ENCODE assay signal across 19 cellular contexts in genomic region chr3:9553021-9553948, GRCh38. TPM values are rescaled to one million over a fixed set of nuclear protein-coding genes. Genes with fewer than 3 reads are reported as not detected.
DNase-seq lines count a peak whose midpoint lies in the region; ATAC-seq and TF ChIP-seq lines count a peak whose summit lies in the region.
"Had no signal": no experiment of that assay in that cellular context is flagged by ENCODE, and none has a peak within 500 bp of the region (broad histone marks: within the 10 kb centered on the region; RNA-seq: fewer than 3 reads in every experiment).

Gene LHFPL4, minus strand, starts transcription at chr3:9553822. Its CDS starts 1,143 bp downstream, at chr3:9552679.

- no peak within 1 kb of the TSS for H3K4me3 Mint-ChIP-seq in HFFc6
- H3K4me3 Mint-ChIP-seq: activated T-cell treated with anti-CD3 and anti-CD28 coated beads, Interleukin-2, amount 50 U/mL, for 4 hours; dendritic cell treated with granulocyte-macrophage colony-stimulating factor and Interleukin-4, amounts not matched to agents 40 ng/mL and 50 ng/mL, for 4 days had no signal

- no peaks in the 10 kb centered on the region for H3K9me3 ChIP-seq in suprapubic skin

- DNase-seq in NCI-H82 (lab: John Stamatoyannopoulos, UW) (peak; percentile 59), NCI-H82 treated with DMSO at 0.1 percent for 48 hours (lab: John Stamatoyannopoulos, UW; ENCODE audit: unreplicated experiment) (no peak), NCI-H69 (lab: John Stamatoyannopoulos, UW) (peak; percentile 46), suprapubic skin (ENCODE audit: low spot score in 2 of 2) (no peak), HFFc6 (no peak), NAMALWA (ENCODE audit: low spot score) (no peak)
- DNase-seq: activated T-cell treated with anti-CD3 and anti-CD28 coated beads, Interleukin-2, amount 50 U/mL, for 4 hours; amniotic stem cell; KG1; left cardiac atrium; naive thymus-derived CD4-positive, alpha-beta T cell; SHP77 treated with DMSO at 0.1 percent for 48 hours had no signal

- no peak for ATAC-seq in HG02623 (IDR thresholded peaks at IDR 0.05; ENCODE audit: unreplicated experiment)
- ATAC-seq: GM12878; left cardiac atrium; naive thymus-derived CD4-positive, alpha-beta T cell had no signal

- no peaks in the 10 kb centered on the region for H3K36me3 Mint-ChIP-seq in HFFc6 (ENCODE audit: low read depth)

- no peaks in the 10 kb centered on the region for H3K9me3 Mint-ChIP-seq in HFFc6
- H3K9me3 Mint-ChIP-seq: activated T-cell treated with anti-CD3 and anti-CD28 coated beads, Interleukin-2, amount 50 U/mL, for 4 hours; dendritic cell treated with granulocyte-macrophage colony-stimulating factor and Interleukin-4, amounts not matched to agents 40 ng/mL and 50 ng/mL, for 4 days had no signal

- H3K27me3 ChIP-seq in suprapubic skin = peaks cover 57% of the 10 kb centered on the region

- no peak for TF ChIP-seq POLR2A in suprapubic skin (IDR thresholded peaks at IDR 0.05)

- 7% methylated on average over 33 of the region's 75 CpGs for WGBS in suprapubic skin

- H3K4me1 Mint-ChIP-seq in HFFc6 (ENCODE audit: low read depth) = no peaks in the 10 kb centered on the region

- H3K27ac ChIP-seq in suprapubic skin = no peak within 1 kb of the TSS
- H3K27ac ChIP-seq: VCaP had no signal

- H3K4me3 ChIP-seq in iPS-11a (ENCODE audit: low read depth, low read length) (peak within 1 kb of the TSS; percentile 18), suprapubic skin (peak within 1 kb of the TSS; percentile 1)
- H3K4me3 ChIP-seq: GM12878 had no signal

- H3K27me3 Mint-ChIP-seq in HFFc6 (ENCODE audit: insufficient read depth) = peaks cover 17% of the 10 kb centered on the region

- H3K4me1 ChIP-seq in suprapubic skin = peaks cover 7% of the 10 kb centered on the region

- no peaks in the 10 kb centered on the region for H3K36me3 ChIP-seq in suprapubic skin

- TF ChIP-seq EP300 in suprapubic skin (IDR thresholded peaks at IDR 0.05) = no peak

- no peak within 1 kb of the TSS for H3K27ac Mint-ChIP-seq in HFFc6
- H3K27ac Mint-ChIP-seq: dendritic cell treated with granulocyte-macrophage colony-stimulating factor and Interleukin-4, amounts not matched to agents 40 ng/mL and 50 ng/mL, for 4 days had no signal

- no peak for TF ChIP-seq CTCF in suprapubic skin (IDR thresholded peaks at IDR 0.05)
- no peak for TF ChIP-seq CTCF in HFFc6 (IDR thresholded peaks at IDR 0.05)

RNA-seq across cellular contexts. Expression of gene LHFPL4, which starts in this region (rescaled TPM):
- under 1 TPM in 1 of 4 donors, not detected in 3; 0.19 TPM for total RNA-seq in suprapubic skin
- not detected for total RNA-seq in HFFc6 (2021; fragmentation: NEBNext Ultra II Directional; extraction: Animal tissue kit (Norgen Biotek cat#: 25700))
- total RNA-seq: activated T-cell treated with anti-CD3 and anti-CD28 coated beads, Interleukin-2, amount 50 U/mL, for 4 hours; fibroblast of villous mesenchyme; GM12878; left cardiac atrium; naive thymus-derived CD4-positive, alpha-beta T cell; NCI-H460 had no signal

Comparison
In these comparisons a context has a peak if more than half of its experiments do, and no peak if none do; other contexts are left out.
1. DNase-seq: peak in NCI-H82 (single experiment) and NCI-H69 (single experiment); none in NCI-H82 treated with DMSO at 0.1 percent for 48 hours (single experiment), suprapubic skin (0 of 2), HFFc6 (single experiment) and NAMALWA (single experiment).